ENCODE assay signal across 20 cellular contexts in genomic region chr16:88894681-88895300, GRCh38. TPM values are rescaled to one million over a fixed set of nuclear protein-coding genes. Genes with fewer than 3 reads are reported as not detected.
"Had no signal": no experiment of that assay in that cellular context is flagged by ENCODE, and none has a peak within 500 bp of the region (broad histone marks: within the 10 kb centered on the region; RNA-seq: fewer than 3 reads in every experiment).

No MANE protein-coding gene starts in this region.

- DNase-seq: activated CD4-positive, alpha-beta memory T cell treated with anti-CD3 and anti-CD28 coated beads for 36 hours; activated CD4-positive, alpha-beta T cell treated with anti-CD3 and anti-CD28 coated beads for 36 hours; activated gamma-delta T cell treated with Interleukin-2 at 50 U/mL for 16 hours; activated T-cell treated with anti-CD3 and anti-CD28 coated beads for 4 hours; effector CD4-positive, alpha-beta T cell; heart right ventricle; mesendoderm; natural killer cell; nucleus accumbens; stimulated activated naive CD4-positive, alpha-beta T cell treated with Interleukin-2 at 50 U/mL for 16 hours; SW 1271; uterus had no signal

- H3K9me3 ChIP-seq: tibial nerve, uterus had no signal

- H3K36me3 ChIP-seq: uterus had no signal

- H3K4me1 ChIP-seq: heart right ventricle, tibial nerve, uterus had no signal

- ATAC-seq: activated CD4-positive, alpha-beta T cell treated with anti-CD3 and anti-CD28 coated beads for 36 hours; heart right ventricle; natural killer cell had no signal

- H3K9me3 Mint-ChIP-seq: activated CD4-positive, alpha-beta memory T cell treated with anti-CD3 and anti-CD28 coated beads for 36 hours; activated T-helper 1 cell treated with anti-CD3 and anti-CD28 coated beads, Interleukin-12 subunit alpha, Interleukin-12 subunit beta, Interleukin-2, Interleukin-4 antibody, amounts not matched to agents 30 ng/mL and 10 ng/mL and 1 ng/mL, durations not matched to agents 14 hours and 24 hours and 36 hours; natural killer cell had no signal

- H3K4me3 ChIP-seq: heart right ventricle, tibial nerve, uterus had no signal

- H3K4me1 Mint-ChIP-seq: activated CD4-positive, alpha-beta T cell treated with anti-CD3 and anti-CD28 coated beads for 36 hours; natural killer cell had no signal

- H3K27ac Mint-ChIP-seq: activated CD4-positive, alpha-beta memory T cell treated with anti-CD3 and anti-CD28 coated beads for 36 hours; activated CD4-positive, alpha-beta T cell treated with anti-CD3 and anti-CD28 coated beads for 36 hours; activated naive CD8-positive, alpha-beta T cell; activated T-helper 1 cell treated with anti-CD3 and anti-CD28 coated beads, Interleukin-12 subunit alpha, Interleukin-12 subunit beta, Interleukin-2, Interleukin-4 antibody, amounts not matched to agents 30 ng/mL and 10 ng/mL and 1 ng/mL, durations not matched to agents 14 hours and 24 hours and 36 hours; natural killer cell had no signal

- H3K27me3 ChIP-seq: heart right ventricle, tibial nerve, uterus had no signal

- H3K27ac ChIP-seq: heart right ventricle, tibial nerve, uterus had no signal

- H3K4me3 Mint-ChIP-seq: activated CD4-positive, alpha-beta memory T cell treated with anti-CD3 and anti-CD28 coated beads for 36 hours; activated CD4-positive, alpha-beta T cell treated with anti-CD3 and anti-CD28 coated beads for 36 hours; activated naive CD8-positive, alpha-beta T cell; activated T-helper 1 cell treated with anti-CD3 and anti-CD28 coated beads, Interleukin-12 subunit alpha, Interleukin-12 subunit beta, Interleukin-2, Interleukin-4 antibody, amounts not matched to agents 30 ng/mL and 10 ng/mL and 1 ng/mL, durations not matched to agents 14 hours and 24 hours and 36 hours; natural killer cell had no signal

- H3K36me3 Mint-ChIP-seq: activated CD4-positive, alpha-beta memory T cell treated with anti-CD3 and anti-CD28 coated beads for 36 hours; activated naive CD8-positive, alpha-beta T cell; natural killer cell had no signal

- H3K27me3 Mint-ChIP-seq: activated CD4-positive, alpha-beta memory T cell treated with anti-CD3 and anti-CD28 coated beads for 36 hours; activated CD4-positive, alpha-beta T cell treated with anti-CD3 and anti-CD28 coated beads for 36 hours; activated naive CD8-positive, alpha-beta T cell had no signal

RNA-seq across cellular contexts. Expression of gene PABPN1L, which starts 28.3 kb away (rescaled TPM):
- total RNA-seq: activated CD4-positive, alpha-beta memory T cell treated with anti-CD3 and anti-CD28 coated beads for 36 hours; activated CD4-positive, alpha-beta T cell treated with anti-CD3 and anti-CD28 coated beads for 36 hours; activated T-helper 1 cell treated with anti-CD3 and anti-CD28 coated beads, Interleukin-12 subunit alpha, Interleukin-12 subunit beta, Interleukin-2, Interleukin-4 antibody, amounts not matched to agents 30 ng/mL and 10 ng/mL and 1 ng/mL, durations not matched to agents 14 hours and 24 hours and 36 hours; bronchial epithelial cell; cerebellum; renal cortical epithelial cell; T-helper 2 cell treated with Interferon-gamma antibody and Interleukin-4, amounts not matched to agents 100 ng/mL and 5 ng/mL, for 36 hours; tibial nerve; uterus had no signal
- polyA plus RNA-seq: heart right ventricle, liver had no signal
